8 cellular contexts compared by ENCODE assay signal in genomic region chr17:2400877-2401425, GRCh38. TPM values are rescaled to one million over a fixed set of nuclear protein-coding genes. Genes with fewer than 3 reads are reported as not detected.
DNase-seq lines count a peak whose midpoint lies in the region; ATAC-seq and TF ChIP-seq lines count a peak whose summit lies in the region.

A gene with protein sequence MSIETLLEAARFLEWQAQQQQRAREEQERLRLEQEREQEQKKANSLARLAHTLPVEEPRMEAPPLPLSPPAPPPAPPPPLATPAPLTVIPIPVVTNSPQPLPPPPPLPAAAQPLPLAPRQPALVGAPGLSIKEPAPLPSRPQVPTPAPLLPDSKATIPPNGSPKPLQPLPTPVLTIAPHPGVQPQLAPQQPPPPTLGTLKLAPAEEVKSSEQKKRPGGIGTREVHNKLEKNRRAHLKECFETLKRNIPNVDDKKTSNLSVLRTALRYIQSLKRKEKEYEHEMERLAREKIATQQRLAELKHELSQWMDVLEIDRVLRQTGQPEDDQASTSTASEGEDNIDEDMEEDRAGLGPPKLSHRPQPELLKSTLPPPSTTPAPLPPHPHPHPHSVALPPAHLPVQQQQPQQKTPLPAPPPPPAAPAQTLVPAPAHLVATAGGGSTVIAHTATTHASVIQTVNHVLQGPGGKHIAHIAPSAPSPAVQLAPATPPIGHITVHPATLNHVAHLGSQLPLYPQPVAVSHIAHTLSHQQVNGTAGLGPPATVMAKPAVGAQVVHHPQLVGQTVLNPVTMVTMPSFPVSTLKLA (minus strand): TSS chr17:2401060. CDS start chr17:2400712, 348 bp downstream.

- H3K36me3 Mint-ChIP-seq in T-helper 17 cell (ENCODE audit: low read depth) = peaks cover 4% of the 10 kb centered on the region

- no peaks in the 10 kb centered on the region for H3K27me3 Mint-ChIP-seq in T-helper 17 cell

- peak within 1 kb of the TSS; percentile 97 for H3K27ac ChIP-seq in angular gyrus (ENCODE audit: low read depth, low read length)
- peak within 1 kb of the TSS; percentile 97 for H3K27ac ChIP-seq in right cardiac atrium (ENCODE audit: low read length)
- peak within 1 kb of the TSS; percentile 99 to 100 for H3K27ac ChIP-seq in uterus

- peak; percentile 46 for TF ChIP-seq POLR2A in GM15510 (IDR thresholded peaks at IDR 0.05; ENCODE audit: borderline replicate concordance, extremely low read depth, insufficient read length)
- peak; percentile 67 to 75 for TF ChIP-seq POLR2A in uterus (IDR thresholded peaks at IDR 0.05)

- no peaks in the 10 kb centered on the region for H3K36me3 ChIP-seq in uterus

- H3K4me1 Mint-ChIP-seq in T-helper 17 cell = peaks cover 43% of the 10 kb centered on the region

- under 1% methylated on average over 51 of the region's 51 CpGs for WGBS in right cardiac atrium

- H3K4me3 ChIP-seq in right cardiac atrium (ENCODE audit: low read length) (peak within 1 kb of the TSS; percentile 77), uterus (peak within 1 kb of the TSS; percentile 85 to 90)

- H3K9me3 ChIP-seq in T-helper 17 cell (ENCODE audit: control insufficient read depth, low read length, poor library complexity, severe bottlenecking) (no peaks in the 10 kb centered on the region), right cardiac atrium (ENCODE audit: control insufficient read depth, low read length) (no peaks in the 10 kb centered on the region), uterus (no peaks in the 10 kb centered on the region)

- H3K27ac Mint-ChIP-seq in T-helper 17 cell = peak within 1 kb of the TSS; percentile 97

- H3K27me3 ChIP-seq in right cardiac atrium (ENCODE audit: control insufficient read depth, insufficient read depth) (no peaks in the 10 kb centered on the region), uterus (no peaks in the 10 kb centered on the region)

- peak; percentile 86 for DNase-seq in NCI-H146 treated with DMSO at 0.1 percent for 48 hours (lab: John Stamatoyannopoulos, UW; ENCODE audit: unreplicated experiment)
- peak; percentile 94 for DNase-seq in T-helper 17 cell
- peak; percentile 95 to 98 (median 98) for DNase-seq in right cardiac atrium
- peak; percentile 95 for DNase-seq in putamen (ENCODE audit: low spot score)
- peak; percentile 94 for DNase-seq in uterus

- TF ChIP-seq CTCF in uterus (IDR thresholded peaks at IDR 0.05) = peak in 2 of 4 experiments; percentile 21 to 56

- peak; percentile 34 for ATAC-seq in HG02852 (IDR thresholded peaks at IDR 0.05; ENCODE audit: unreplicated experiment)
- peak; percentile 52 for ATAC-seq in T-helper 17 cell
- peak; percentile 68 to 71 for ATAC-seq in right cardiac atrium

- H3K4me1 ChIP-seq in right cardiac atrium (ENCODE audit: control insufficient read depth, insufficient read depth, low read length) (peaks cover 15% of the 10 kb centered on the region), uterus (peaks cover 3 to 32% of the 10 kb centered on the region in 2 donors)

- peak within 1 kb of the TSS; percentile 99 for H3K4me3 Mint-ChIP-seq in T-helper 17 cell

- intact Hi-C loops in right cardiac atrium (cut with DNase I) (no loop called here), uterus (cut with DNase I; ENCODE audit: low total_unique reads) (no loop called here)

RNA-seq across cellular contexts. Expression of the gene that starts here (rescaled TPM):
- total RNA-seq in T-helper 17 cell (100 to 1,000 TPM in 1 of 2 donors, 10 to 100 TPM in 1; 92.9 to 110 TPM), right cardiac atrium (10 to 100 TPM; 10.5 to 11.8 (median 10.8) TPM), uterus (10 to 100 TPM in 1 of 4 donors, 1 to 10 TPM in 3; 1.8 to 32.6 (median 7.8) TPM)
- polyA plus RNA-seq in right cardiac atrium = 6.8 TPM

Comparison
In these comparisons a context has a peak if more than half of its experiments do, and no peak if none do; other contexts are left out.
1. Peak in every context shown above with its lines: DNase-seq, ATAC-seq, H3K4me3 ChIP-seq and H3K27ac ChIP-seq.